25 cellular contexts compared by ENCODE assay signal in the genomic region with DNA sequence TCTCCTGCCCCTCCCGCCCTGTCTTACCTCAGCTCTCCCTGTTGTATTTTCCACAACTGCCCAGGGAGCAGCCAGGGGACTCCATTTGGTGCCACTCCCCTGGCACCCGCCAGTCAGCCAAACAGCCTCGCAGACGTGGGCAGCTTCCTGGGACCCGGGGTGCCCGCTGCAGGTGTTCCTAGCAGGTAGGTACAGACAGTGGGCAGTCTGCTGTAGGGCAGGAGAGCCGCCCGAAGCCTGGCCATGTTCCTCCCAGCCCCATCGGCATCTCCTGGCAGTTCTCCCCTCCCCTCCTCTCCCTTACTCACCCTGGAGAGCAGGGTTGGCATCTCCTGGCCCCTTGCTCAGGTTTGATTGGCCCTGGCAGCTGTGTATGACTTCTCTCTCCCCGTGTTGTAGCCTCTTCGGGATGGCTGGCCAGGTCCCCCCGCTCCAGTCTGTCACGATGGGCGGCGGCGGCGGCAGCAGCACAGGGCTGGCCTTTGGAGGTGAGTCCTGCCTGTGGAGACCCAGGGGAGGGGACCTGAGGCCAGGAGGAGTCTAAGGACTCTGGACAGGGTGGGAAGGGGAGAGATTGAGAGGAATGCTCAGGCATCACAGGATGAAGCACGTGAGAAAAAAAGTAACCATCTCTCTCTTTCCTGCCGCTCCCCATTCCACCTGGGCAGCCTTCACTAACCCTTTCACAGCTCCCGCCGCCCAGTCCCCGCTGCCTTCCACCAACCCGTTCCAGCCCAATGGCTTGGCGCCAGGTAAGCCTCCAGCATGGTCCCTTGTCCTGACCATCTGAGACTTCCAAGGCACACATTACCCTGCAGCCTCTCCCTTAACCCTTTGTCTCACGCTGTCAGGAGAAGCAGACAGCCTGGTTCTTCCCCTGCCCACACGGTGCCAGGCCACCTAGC. TPM values are rescaled to one million over a fixed set of nuclear protein-coding genes. Genes with fewer than 3 reads are reported as not detected.
"Had no signal": no experiment of that assay in that cellular context is flagged by ENCODE, and none has a peak within 500 bp of the region (broad histone marks: within the 10 kb centered on the region; RNA-seq: fewer than 3 reads in every experiment).

No MANE protein-coding gene starts in this region.

- H3K4me1 ChIP-seq: foreskin keratinocyte had no signal

- H3K27me3 ChIP-seq: foreskin keratinocyte had no signal

- H3K4me3 Mint-ChIP-seq: activated CD4-positive, alpha-beta T cell treated with anti-CD3 and anti-CD28 coated beads, Interleukin-2, amount 10 ng/mL, durations not matched to agents 7 days and 5 days; activated CD8-positive, alpha-beta T cell treated with anti-CD3 and anti-CD28 coated beads, Interleukin-2, amount 10 ng/mL, durations not matched to agents 7 days and 5 days; activated naive CD4-positive, alpha-beta T cell treated with anti-CD3 and anti-CD28 coated beads, Interleukin-2, amount 50 U/mL, for 24 hours; activated T-helper 1 cell treated with anti-CD3 and anti-CD28 coated beads, Interleukin-12 subunit alpha, Interleukin-12 subunit beta, Interleukin-2, Interleukin-4 antibody, amounts not matched to agents 30 ng/mL and 10 ng/mL and 1 ng/mL, durations not matched to agents 14 hours and 24 hours and 36 hours; brain; natural killer cell treated with Interleukin-12 subunit alpha and Interleukin-12 subunit beta and Interleukin-15 and Interleukin-18, amount 100 ng/mL, for 72 hours; type B pancreatic cell had no signal

- H3K9me3 ChIP-seq: thoracic aorta had no signal

- H3K27ac Mint-ChIP-seq: activated CD4-positive, alpha-beta T cell treated with anti-CD3 and anti-CD28 coated beads, Interleukin-2, amount 10 ng/mL, durations not matched to agents 7 days and 5 days; activated CD8-positive, alpha-beta T cell treated with anti-CD3 and anti-CD28 coated beads, Interleukin-2, amount 10 ng/mL, durations not matched to agents 7 days and 5 days; activated naive CD4-positive, alpha-beta T cell treated with anti-CD3 and anti-CD28 coated beads, Interleukin-2, amount 50 U/mL, for 24 hours; activated T-helper 1 cell treated with anti-CD3 and anti-CD28 coated beads, Interleukin-12 subunit alpha, Interleukin-12 subunit beta, Interleukin-2, Interleukin-4 antibody, amounts not matched to agents 30 ng/mL and 10 ng/mL and 1 ng/mL, durations not matched to agents 14 hours and 24 hours and 36 hours; natural killer cell treated with Interleukin-12 subunit alpha and Interleukin-12 subunit beta and Interleukin-15 and Interleukin-18, amount 100 ng/mL, for 72 hours; type B pancreatic cell had no signal

- H3K27ac ChIP-seq: foreskin keratinocyte, thoracic aorta, WERI-Rb-1 had no signal

- ATAC-seq: activated CD8-positive, alpha-beta T cell treated with anti-CD3 and anti-CD28 coated beads, Interleukin-2, amount 10 ng/mL, durations not matched to agents 7 days and 5 days; foreskin keratinocyte; left ventricle myocardium superior; natural killer cell treated with Interleukin-12 subunit alpha and Interleukin-12 subunit beta and Interleukin-15 and Interleukin-18, amount 100 ng/mL, for 72 hours had no signal

- H3K27me3 Mint-ChIP-seq: activated CD4-positive, alpha-beta T cell treated with anti-CD3 and anti-CD28 coated beads, Interleukin-2, amount 10 ng/mL, durations not matched to agents 7 days and 5 days; activated naive CD4-positive, alpha-beta T cell treated with anti-CD3 and anti-CD28 coated beads, Interleukin-2, amount 50 U/mL, for 24 hours; brain; natural killer cell treated with Interleukin-12 subunit alpha and Interleukin-12 subunit beta and Interleukin-15 and Interleukin-18, amount 100 ng/mL, for 72 hours; type B pancreatic cell had no signal

- H3K4me3 ChIP-seq: thoracic aorta had no signal

- H3K9me3 Mint-ChIP-seq: activated CD4-positive, alpha-beta T cell treated with anti-CD3 and anti-CD28 coated beads, Interleukin-2, amount 10 ng/mL, durations not matched to agents 7 days and 5 days; activated naive CD4-positive, alpha-beta T cell treated with anti-CD3 and anti-CD28 coated beads, Interleukin-2, amount 50 U/mL, for 24 hours; activated T-helper 1 cell treated with anti-CD3 and anti-CD28 coated beads, Interleukin-12 subunit alpha, Interleukin-12 subunit beta, Interleukin-2, Interleukin-4 antibody, amounts not matched to agents 30 ng/mL and 10 ng/mL and 1 ng/mL, durations not matched to agents 14 hours and 24 hours and 36 hours; brain; natural killer cell treated with Interleukin-12 subunit alpha and Interleukin-12 subunit beta and Interleukin-15 and Interleukin-18, amount 100 ng/mL, for 72 hours; type B pancreatic cell had no signal

- H3K36me3 Mint-ChIP-seq: activated naive CD4-positive, alpha-beta T cell treated with anti-CD3 and anti-CD28 coated beads, Interleukin-2, amount 50 U/mL, for 24 hours; brain; natural killer cell treated with Interleukin-12 subunit alpha and Interleukin-12 subunit beta and Interleukin-15 and Interleukin-18, amount 100 ng/mL, for 72 hours; type B pancreatic cell had no signal

- DNase-seq: activated CD4-positive, alpha-beta T cell treated with anti-CD3 and anti-CD28 coated beads, Interleukin-2, amount 10 ng/mL, durations not matched to agents 7 days and 5 days; activated CD4-positive, CD25-positive, alpha-beta regulatory T cell treated with anti-CD3 and anti-CD28 coated beads, Interleukin-2, amount 50 U/mL, for 72 hours; activated CD8-positive, alpha-beta T cell treated with anti-CD3 and anti-CD28 coated beads, Interleukin-2, amount 10 ng/mL, durations not matched to agents 7 days and 5 days; activated gamma-delta T cell treated with Interleukin-2 at 50 U/mL for 16 hours; anterior cingulate cortex; dermis blood vessel endothelial cell; effector CD8-positive, alpha-beta T cell; foreskin keratinocyte; kidney glomerular epithelial cell; left ventricle myocardium superior; mammary epithelial cell; midbrain; nucleus accumbens; stimulated activated CD4-positive, alpha-beta T cell treated with anti-CD3 and anti-CD28 coated beads, Interleukin-4, amount 100 ng/mL, for 1 hour; stimulated activated naive CD4-positive, alpha-beta T cell treated with Interleukin-2 at 50 U/mL for 16 hours; SW 1271; WERI-Rb-1 had no signal

RNA-seq across cellular contexts. Expression of gene SAP25, which starts 11.3 kb away (rescaled TPM):
- total RNA-seq: cardiac septum, dermis blood vessel endothelial cell, foreskin keratinocyte, renal cortical epithelial cell had no signal

RNA-seq across cellular contexts. Expression of gene FBXO24, which starts 23.7 kb away (rescaled TPM):
- total RNA-seq: dermis blood vessel endothelial cell, thoracic aorta had no signal
